25 cellular contexts compared by ENCODE assay signal in genomic region chr11:95972055-95972454, GRCh38.
"Had no signal": no experiment of that assay in that cellular context is flagged by ENCODE, and none has a peak within 500 bp of the region (broad histone marks: within the 10 kb centered on the region; RNA-seq: fewer than 3 reads in every experiment).

No MANE protein-coding gene starts in this region.

- H3K4me3 ChIP-seq: cardiac muscle cell had no signal

- H3K36me3 ChIP-seq: brain microvascular endothelial cell, cardiac muscle cell had no signal

- H3K27me3 ChIP-seq: brain microvascular endothelial cell, cardiac muscle cell had no signal

- H3K27ac Mint-ChIP-seq: activated B cell treated with CpG ODN at 0.5 μM for 24 hours; activated CD4-positive, alpha-beta memory T cell treated with anti-CD3 and anti-CD28 coated beads, Interleukin-2, amount 10 ng/mL, durations not matched to agents 7 days and 5 days; activated naive CD4-positive, alpha-beta T cell treated with anti-CD3 and anti-CD28 coated beads for 36 hours; activated naive CD8-positive, alpha-beta T cell; activated T-helper 17 cell treated with anti-CD3 and anti-CD28 coated beads, Interleukin-2, amount 50 U/mL, for 72 hours; T-cell had no signal

- ATAC-seq: activated T-helper 17 cell treated with anti-CD3 and anti-CD28 coated beads, Interleukin-2, amount 50 U/mL, for 72 hours; T-cell had no signal

- H3K4me3 Mint-ChIP-seq: activated B cell treated with CpG ODN at 0.5 μM for 24 hours; activated CD4-positive, alpha-beta memory T cell treated with anti-CD3 and anti-CD28 coated beads, Interleukin-2, amount 10 ng/mL, durations not matched to agents 7 days and 5 days; activated naive CD4-positive, alpha-beta T cell treated with anti-CD3 and anti-CD28 coated beads for 36 hours; activated naive CD8-positive, alpha-beta T cell; activated T-helper 17 cell treated with anti-CD3 and anti-CD28 coated beads, Interleukin-2, amount 50 U/mL, for 72 hours; IgD-negative memory B cell; T-cell had no signal

- H3K27me3 Mint-ChIP-seq: activated B cell treated with CpG ODN at 0.5 μM for 24 hours; activated CD4-positive, alpha-beta memory T cell treated with anti-CD3 and anti-CD28 coated beads, Interleukin-2, amount 10 ng/mL, durations not matched to agents 7 days and 5 days; activated naive CD8-positive, alpha-beta T cell; activated T-helper 17 cell treated with anti-CD3 and anti-CD28 coated beads, Interleukin-2, amount 50 U/mL, for 72 hours; IgD-negative memory B cell; T-cell had no signal

- H3K4me1 Mint-ChIP-seq: activated B cell treated with CpG ODN at 0.5 μM for 24 hours; activated CD4-positive, alpha-beta memory T cell treated with anti-CD3 and anti-CD28 coated beads, Interleukin-2, amount 10 ng/mL, durations not matched to agents 7 days and 5 days; activated T-helper 17 cell treated with anti-CD3 and anti-CD28 coated beads, Interleukin-2, amount 50 U/mL, for 72 hours; IgD-negative memory B cell; T-cell had no signal

- H3K9me3 Mint-ChIP-seq: activated B cell treated with CpG ODN at 0.5 μM for 24 hours; activated CD4-positive, alpha-beta memory T cell treated with anti-CD3 and anti-CD28 coated beads, Interleukin-2, amount 10 ng/mL, durations not matched to agents 7 days and 5 days; activated T-helper 17 cell treated with anti-CD3 and anti-CD28 coated beads, Interleukin-2, amount 50 U/mL, for 72 hours had no signal

- H3K27ac ChIP-seq: brain microvascular endothelial cell, cardiac muscle cell had no signal

- DNase-seq: activated B cell treated with CpG ODN at 0.5 μM for 24 hours; activated CD4-positive, alpha-beta memory T cell treated with anti-CD3 and anti-CD28 coated beads, Interleukin-2, amount 10 ng/mL, durations not matched to agents 7 days and 5 days; activated CD4-positive, alpha-beta T cell treated with anti-CD3 and anti-CD28 coated beads for 1 hour; activated CD4-positive, alpha-beta T cell treated with anti-CD3 and anti-CD28 coated beads, Interleukin-2, amount 50 U/mL, for 1 hour; activated gamma-delta T cell; activated naive CD4-positive, alpha-beta T cell treated with anti-CD3 and anti-CD28 coated beads for 36 hours; activated T-cell treated with anti-CD3 and anti-CD28 coated beads for 4 hours; activated T-cell treated with anti-CD3 and anti-CD28 coated beads, Interleukin-2, amount 50 U/mL, for 48 hours; amygdala; brain microvascular endothelial cell; KG1; NCI-H1048; NCI-H146; NCI-H1930; NCI-H510A treated with DMSO at 0.1 percent for 48 hours; NCI-H69; NK-92 treated with Interleukin-12 subunit alpha and Interleukin-12 subunit beta, amount 100 ng/mL, for 24 hours; SHP77 treated with DMSO at 0.1 percent for 48 hours; T-cell; T-helper 2 cell; T1000 had no signal
